Comparison of ENCODE assay signal across 8 cellular contexts in the genomic region with DNA sequence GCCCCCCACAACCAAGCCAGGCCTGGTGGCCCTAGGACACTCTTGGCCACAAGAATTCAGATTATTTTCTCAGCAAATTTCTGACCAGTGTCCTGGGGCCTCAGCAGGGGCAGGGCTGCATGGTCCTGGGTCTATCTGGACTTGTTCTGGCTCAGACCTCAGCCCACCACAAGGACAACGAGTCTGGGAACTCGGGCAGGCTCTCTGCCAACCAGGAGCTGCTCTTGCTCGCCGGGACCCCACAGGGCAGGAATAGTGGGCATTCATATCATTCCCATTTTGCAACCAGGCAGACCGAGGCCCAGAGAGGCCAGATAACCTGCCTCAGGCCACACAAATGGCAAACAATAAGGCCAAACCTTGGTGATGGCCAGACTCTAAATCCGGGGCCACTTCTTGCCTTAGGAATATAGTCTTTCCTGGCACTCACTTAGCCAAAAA.
DNase-seq lines count a peak whose midpoint lies in the region; ATAC-seq and TF ChIP-seq lines count a peak whose summit lies in the region.

No MANE protein-coding gene starts in this region.

- H3K9ac ChIP-seq in BLaER1 treated with 17β-estradiol and CSF1 and Interleukin-3, amounts not matched to agents 10 nM and 100 nM, result peak overlapping the region; percentile 67 to 87 (median 85)

- H3K4me3 Mint-ChIP-seq in osteocyte (ENCODE audit: unreplicated experiment), result no peak overlapping the region

- peaks cover 35% of the 10 kb centered on the region for H3K4me1 Mint-ChIP-seq in osteocyte (ENCODE audit: unreplicated experiment)

- peaks cover 57 to 84% (median 75%) of the 10 kb centered on the region in 10 experiments for H3K4me1 ChIP-seq in BLaER1 treated with 17β-estradiol and CSF1 and Interleukin-3, amounts not matched to agents 10 nM and 100 nM
- H3K4me1 ChIP-seq in RWPE2 (ENCODE audit: insufficient read depth, poor library complexity, severe bottlenecking) (peaks cover 46% of the 10 kb centered on the region), hepatocyte (ENCODE audit: insufficient read depth) (peaks cover 8% of the 10 kb centered on the region)

- no peaks in the 10 kb centered on the region for H3K79me2 ChIP-seq in hepatocyte

- no peaks in the 10 kb centered on the region for H3K36me3 Mint-ChIP-seq in osteocyte (ENCODE audit: unreplicated experiment)

- no peaks in the 10 kb centered on the region for H3K9me3 ChIP-seq in BLaER1 treated with 17β-estradiol and CSF1 and Interleukin-3, amounts not matched to agents 10 nM and 100 nM (replicated peaks in 1 of 11)
- no peaks in the 10 kb centered on the region for H3K9me3 ChIP-seq in RWPE2 (ENCODE audit: severe bottlenecking)
- no peaks in the 10 kb centered on the region for H3K9me3 ChIP-seq in hepatocyte (ENCODE audit: low read depth)

- no peak overlapping the region for H2AFZ ChIP-seq in hepatocyte

- H3K4me2 ChIP-seq in BLaER1 treated with 17β-estradiol and CSF1 and Interleukin-3, amounts not matched to agents 10 nM and 100 nM, result peak overlapping the region; percentile 69 to 90 (median 81)
- H3K4me2 ChIP-seq in hepatocyte, result no peak overlapping the region

- no peaks in the 10 kb centered on the region for H4K20me1 ChIP-seq in BLaER1 treated with 17β-estradiol and CSF1 and Interleukin-3, amounts not matched to agents 10 nM and 100 nM
- H4K20me1 ChIP-seq in hepatocyte (ENCODE audit: insufficient read depth, poor library complexity, severe bottlenecking), result no peaks in the 10 kb centered on the region

- H3K27ac Mint-ChIP-seq in osteocyte (ENCODE audit: unreplicated experiment), result peak overlapping the region; percentile 34

- H3K27me3 Mint-ChIP-seq in osteocyte (ENCODE audit: unreplicated experiment), result no peaks in the 10 kb centered on the region

- TF ChIP-seq CTCF in RWPE2 (IDR thresholded peaks at IDR 0.05; ENCODE audit: poor library complexity, severe bottlenecking) (no peak), epithelial cell of proximal tubule (conservative IDR thresholded peaks at IDR 0.05; ENCODE audit: low read depth, low read length) (no peak), osteocyte (IDR thresholded peaks at IDR 0.05) (no peak), hepatocyte (IDR thresholded peaks at IDR 0.05; ENCODE audit: poor library complexity) (no peak)

- H3K4me3 ChIP-seq in BLaER1 treated with 17β-estradiol and CSF1 and Interleukin-3, amounts not matched to agents 10 nM and 100 nM, result peak overlapping the region in 7 of 10 experiments; percentile 48 to 71 (median 62); a peak in 10 of 20 replicates
- no peak overlapping the region for H3K4me3 ChIP-seq in RWPE2 (ENCODE audit: severe bottlenecking)
- H3K4me3 ChIP-seq in epithelial cell of proximal tubule (ENCODE audit: low read depth, low read length), result peak overlapping the region; percentile 77
- H3K4me3 ChIP-seq in hepatocyte, result no peak overlapping the region

- 86% methylated on average over 6 of the region's 6 CpGs for WGBS in hepatocyte (ENCODE audit: low lambda C conversion rate, missing lambda C conversion rate)

- no peak for ATAC-seq in RWPE2 (ENCODE audit: low read depth)
- ATAC-seq in GM21619 (IDR thresholded peaks at IDR 0.05; ENCODE audit: unreplicated experiment), result no peak

- DNase-seq in RWPE2 (ENCODE audit: low spot score) (peak; percentile 45), epithelial cell of proximal tubule (ENCODE audit: low read depth) (no peak), osteocyte (ENCODE audit: extremely low spot score, unreplicated experiment) (no peak), hepatocyte (ENCODE audit: low spot score) (no peak), NCI-H2029 (lab: John Stamatoyannopoulos, UW) (no peak)
- no peak for DNase-seq in stimulated activated CD4-positive, alpha-beta T cell treated with anti-CD3 and anti-CD28 coated beads, Interleukin-2, amount 100 ng/mL, for 48 hours

- H3K36me3 ChIP-seq in BLaER1 treated with 17β-estradiol and CSF1 and Interleukin-3, amounts not matched to agents 10 nM and 100 nM, result no peaks in the 10 kb centered on the region
- H3K36me3 ChIP-seq in RWPE2 (ENCODE audit: low read depth), result peaks cover 9% of the 10 kb centered on the region
- H3K36me3 ChIP-seq in hepatocyte (replicated peaks; ENCODE audit: insufficient read depth, low read depth), result no peaks in the 10 kb centered on the region

- H3K27ac ChIP-seq in BLaER1 treated with 17β-estradiol and CSF1 and Interleukin-3, amounts not matched to agents 10 nM and 100 nM, result peak overlapping the region; percentile 50 to 91 (median 86); a peak in 21 of 22 replicates
- peak overlapping the region; percentile 96 for H3K27ac ChIP-seq in RWPE2 (ENCODE audit: poor library complexity, severe bottlenecking)
- H3K27ac ChIP-seq in hepatocyte, result no peak overlapping the region

- peaks cover 0 to 4% (median 0%) of the 10 kb centered on the region in 11 experiments; a peak in 4 of 22 replicates for H3K27me3 ChIP-seq in BLaER1 treated with 17β-estradiol and CSF1 and Interleukin-3, amounts not matched to agents 10 nM and 100 nM
- H3K27me3 ChIP-seq in RWPE2 (ENCODE audit: insufficient read depth, poor library complexity, severe bottlenecking) (no peaks in the 10 kb centered on the region), hepatocyte (no peaks in the 10 kb centered on the region)

- no peaks in the 10 kb centered on the region for H3K9me3 Mint-ChIP-seq in osteocyte (ENCODE audit: unreplicated experiment)

- no peaks in the 10 kb centered on the region for H3K9me2 ChIP-seq in hepatocyte (replicated peaks; ENCODE audit: insufficient read depth)

Comparison
In these comparisons a context has a peak if more than half of its experiments do, and no peak if none do; other contexts are left out.
1. H3K4me3 ChIP-seq: peak in BLaER1 treated with 17β-estradiol and CSF1 and Interleukin-3, amounts not matched to agents 10 nM and 100 nM (7 of 10) and epithelial cell of proximal tubule (single experiment); none in RWPE2 (single experiment) and hepatocyte (single experiment).